In the genomic region with DNA sequence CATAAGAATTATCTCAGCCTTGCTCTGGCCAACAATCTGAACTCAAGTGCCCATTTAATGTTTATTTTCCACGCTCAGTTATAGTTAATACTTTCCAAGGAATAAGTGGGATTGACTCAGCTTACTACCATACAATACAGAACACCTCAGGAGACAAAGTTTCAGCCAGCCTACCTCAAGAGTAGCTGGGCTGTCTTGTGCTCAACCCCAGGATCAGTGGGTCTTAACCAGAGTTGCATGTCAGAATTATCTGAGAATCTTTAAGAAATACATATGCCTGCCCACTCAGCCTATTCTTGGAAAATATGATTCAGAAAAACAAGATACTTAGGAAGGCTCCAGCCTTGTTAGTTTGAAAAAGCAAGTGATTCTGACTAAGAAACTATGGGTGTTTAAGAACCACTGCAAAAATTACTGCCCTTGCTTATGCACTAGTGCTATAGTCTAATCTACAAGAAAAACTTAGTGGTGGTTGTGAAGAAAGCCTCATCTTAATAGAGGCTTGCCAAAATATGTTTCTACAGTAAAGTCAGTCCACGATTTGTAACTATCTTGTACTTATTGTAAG, we compare ENCODE assay signal across 13 cellular contexts.
"Had no signal": no experiment of that assay in that cellular context is flagged by ENCODE, and none has a peak within 500 bp of the region (broad histone marks: within the 10 kb centered on the region; RNA-seq: fewer than 3 reads in every experiment).

No MANE protein-coding gene starts in this region.

- H3K4me1 Mint-ChIP-seq: nephron progenitor cell had no signal

- H3K27me3 ChIP-seq: upper lobe of right lung had no signal

- ATAC-seq: right cardiac atrium, upper lobe of right lung had no signal

- H3K27me3 Mint-ChIP-seq: activated naive CD4-positive, alpha-beta T cell treated with anti-CD3 and anti-CD28 coated beads, Interleukin-2, amount 10 ng/mL, durations not matched to agents 7 days and 5 days; brain had no signal

- H3K9me3 ChIP-seq: thoracic aorta, upper lobe of right lung had no signal

- H3K36me3 ChIP-seq: thoracic aorta, upper lobe of right lung had no signal

- H3K27ac Mint-ChIP-seq: activated naive CD4-positive, alpha-beta T cell treated with anti-CD3 and anti-CD28 coated beads, Interleukin-2, amount 10 ng/mL, durations not matched to agents 7 days and 5 days had no signal

- H3K4me3 Mint-ChIP-seq: activated naive CD4-positive, alpha-beta T cell treated with anti-CD3 and anti-CD28 coated beads, Interleukin-2, amount 10 ng/mL, durations not matched to agents 7 days and 5 days; brain; nephron progenitor cell had no signal

- H3K9me3 Mint-ChIP-seq: activated naive CD4-positive, alpha-beta T cell treated with anti-CD3 and anti-CD28 coated beads, Interleukin-2, amount 10 ng/mL, durations not matched to agents 7 days and 5 days; brain; nephron progenitor cell had no signal

- H3K4me3 ChIP-seq: coronary artery, thoracic aorta, upper lobe of right lung had no signal

- H3K4me1 ChIP-seq: upper lobe of right lung had no signal

- H3K27ac ChIP-seq: coronary artery, thoracic aorta, upper lobe of right lung had no signal

- DNase-seq: activated CD4-positive, alpha-beta T cell treated with anti-CD3 and anti-CD28 coated beads for 4 hours; activated naive CD4-positive, alpha-beta T cell treated with anti-CD3 and anti-CD28 coated beads, Interleukin-2, amount 10 ng/mL, durations not matched to agents 7 days and 5 days; central memory CD4-positive, alpha-beta T cell; effector CD4-positive, alpha-beta T cell; foreskin melanocyte; nephron progenitor cell; occipital lobe; right cardiac atrium; small intestine; upper lobe of right lung had no signal
